ENCODE assay signal across 8 cellular contexts in the genomic region with DNA sequence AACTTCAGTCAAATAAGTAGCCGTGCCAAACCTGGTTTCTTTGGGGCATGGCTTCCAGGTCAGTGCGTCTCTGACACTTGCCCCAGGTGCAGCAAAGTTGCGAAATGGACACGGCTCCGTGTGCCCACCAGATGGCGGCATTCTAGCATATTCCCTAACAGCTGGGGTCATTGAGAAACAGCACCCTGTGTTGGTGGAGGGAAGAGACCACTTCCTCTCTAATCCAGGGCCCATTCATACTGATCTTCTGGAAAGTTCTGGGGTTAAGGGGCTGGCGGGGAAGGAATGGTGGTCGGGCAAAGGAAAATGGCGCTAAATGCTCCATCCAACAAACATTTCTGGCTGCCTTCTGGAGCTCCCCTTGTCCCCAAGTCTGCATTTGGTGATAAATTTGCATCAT.
A peak's percentile ranks its signal among the peaks of the same experiment; 100 is the strongest.
DNase-seq lines count a peak whose midpoint lies in the region; ATAC-seq and TF ChIP-seq lines count a peak whose summit lies in the region.

No MANE protein-coding gene starts in this region.

- no peak overlapping the region for H3K9ac ChIP-seq in PC-3 (ENCODE audit: low read length)

- H3F3A ChIP-seq in PC-3 (ENCODE audit: low read length, unreplicated experiment): no peaks in the 10 kb centered on the region

- H3K4me3 ChIP-seq in HEK293 (ENCODE audit: low read depth, low read length) (no peak overlapping the region), PC-3 (ENCODE audit: low read length) (no peak overlapping the region)

- H4K20me1 ChIP-seq in PC-3 (ENCODE audit: low read length): no peaks in the 10 kb centered on the region

- peaks cover 7 to 14% (median 11%) of the 10 kb centered on the region in 3 donors for H3K27me3 Mint-ChIP-seq in CD14-positive monocyte (ENCODE audit: low read depth in 3 of 3)

- no peaks in the 10 kb centered on the region for H3K36me3 Mint-ChIP-seq in CD14-positive monocyte

- intact Hi-C loops in CD14-positive monocyte (cut with micrococcal nuclease): loop anchor here (1.0 to 2.0 kb wide), 2 partner anchors 137 kb away; no protein-coding TSS in a partner anchor
- intact Hi-C loops in PC-3 (cut with micrococcal nuclease): loop anchor here (5.0 to 10.0 kb wide), 2 partner anchors 133 to 135 kb away; no protein-coding TSS in a partner anchor
- intact Hi-C loops in posterior cingulate gyrus (cut with DNase I): loop anchor here (1.0 to 5.0 kb wide), 2 partner anchors 137 to 327 kb away; no protein-coding TSS in a partner anchor

- no peaks in the 10 kb centered on the region for H3K79me2 ChIP-seq in PC-3 (ENCODE audit: low read length)

- no peaks in the 10 kb centered on the region for H3K4me1 ChIP-seq in HEK293 (ENCODE audit: control insufficient read depth, insufficient read depth, low read length)
- H3K4me1 ChIP-seq in PC-3 (ENCODE audit: insufficient read depth, low read length): no peaks in the 10 kb centered on the region

- TF ChIP-seq CTCF in CD14-positive monocyte (IDR thresholded peaks at IDR 0.05) (peak; percentile 84), HEK293 (tag by site-specific recombination; IDR thresholded peaks at IDR 0.05) (peak; percentile 67), PC-3 (conservative IDR thresholded peaks at IDR 0.05; ENCODE audit: low read depth, low read length) (peak; percentile 46)

- ATAC-seq in PC-3 (no peak), GM21515 (IDR thresholded peaks at IDR 0.05; ENCODE audit: unreplicated experiment) (no peak), GM18870 (IDR thresholded peaks at IDR 0.05; ENCODE audit: unreplicated experiment) (no peak)

- H3K4me1 Mint-ChIP-seq in CD14-positive monocyte: peaks cover 11% of the 10 kb centered on the region

- BruUV-seq in PC-3 (replicated peaks; lab: Mats Ljungman, UMichigan): no TSS peak

- no peak overlapping the region for H2AFZ ChIP-seq in PC-3 (ENCODE audit: low read length)

- no peak overlapping the region for H3K4me2 ChIP-seq in PC-3 (ENCODE audit: low read length)

- H3K4me3 Mint-ChIP-seq in CD14-positive monocyte: no peak overlapping the region

- H3K27me3 ChIP-seq in PC-3 (ENCODE audit: low read length): no peaks in the 10 kb centered on the region

- peaks cover 0 to 3% (median 0%) of the 10 kb centered on the region in 7 donors for H3K9me3 Mint-ChIP-seq in CD14-positive monocyte

- no peaks in the 10 kb centered on the region for H3K36me3 ChIP-seq in HEK293 (ENCODE audit: control insufficient read depth in 2 of 2, insufficient read depth in 1 of 2, low read length in 2 of 2)
- H3K36me3 ChIP-seq in PC-3 (ENCODE audit: low read depth, low read length): no peaks in the 10 kb centered on the region

- DNase-seq in CD14-positive monocyte (ENCODE audit: low spot score) (peak; percentile 64), PC-3 (peak; percentile 16), globus pallidus (ENCODE audit: low spot score) (peak; percentile 30), posterior cingulate gyrus (peak in 6 of 10 donors; percentile 19 to 90 (median 52))
- peak; percentile 19 for DNase-seq in activated effector memory CD4-positive, alpha-beta T cell treated with Interleukin-2 at 50 U/mL for 16 hours

- no peaks in the 10 kb centered on the region for H3K9me2 ChIP-seq in PC-3 (replicated peaks; ENCODE audit: low read length)

- no peak overlapping the region for H3K27ac ChIP-seq in HEK293 (ENCODE audit: extremely low read depth, low read depth, low read length)
- no peak overlapping the region for H3K27ac ChIP-seq in PC-3 (ENCODE audit: low read length)

- POLR2A ChIA-PET in HEK293 (lab: Yijun Ruan, JAX): interaction anchor here (1.7 to 2.2 kb wide), 2 partner anchors 136 to 142 kb away, joined by 5 to 8 read pairs; partner anchors contain the start of gene TIMP3
- POLR2A ChIA-PET in PC-3 (lab: Charles Lee; ENCODE audit: unreplicated experiment): no interaction called here

- peak overlapping the region in 2 of 7 donors; percentile 8 to 37 for H3K27ac Mint-ChIP-seq in CD14-positive monocyte

- no peaks in the 10 kb centered on the region for H3K9me3 ChIP-seq in HEK293 (ENCODE audit: control insufficient read depth, insufficient read depth, low read depth, low read length)
- no peaks in the 10 kb centered on the region for H3K9me3 ChIP-seq in PC-3 (ENCODE audit: low read length)

- CTCF ChIA-PET in HEK293 (lab: Yijun Ruan, JAX) (interaction anchor here (0.6 to 11.6 kb wide), 38 partner anchors 10 to 553 kb away, joined by 3 to 251 read pairs (median 4); partner anchors contain the start of gene TIMP3), PC-3 (lab: Charles Lee) (no interaction called here)

TF ChIP-seq in HEK293, 187 proteins besides CTCF, POLR2A, EP300 and RAD21:
- TF ChIP-seq MEIS1 (CRISPR knock-in tag; IDR thresholded peaks at IDR 0.05; ENCODE audit: borderline replicate concordance): no peak
- TF ChIP-seq ZNF48 (tag by site-specific recombination; IDR thresholded peaks at IDR 0.05): no peak
- no peak for TF ChIP-seq ZNF211 (tag by site-specific recombination; IDR thresholded peaks at IDR 0.05; ENCODE audit: low read depth)
- TF ChIP-seq GFI1B (tag by site-specific recombination; IDR thresholded peaks at IDR 0.05): no peak
- TF ChIP-seq ZNF140 (tag by site-specific recombination; IDR thresholded peaks at IDR 0.05): no peak
- TF ChIP-seq ZNF660 (tag by site-specific recombination; IDR thresholded peaks at IDR 0.05): 0 out of 2 replicates have a peak, but pooled peaks have one; percentile 20
- TF ChIP-seq BCL11A (tag by site-specific recombination; IDR thresholded peaks at IDR 0.05; ENCODE audit: low read depth): no peak
- TF ChIP-seq, protein P1, sequence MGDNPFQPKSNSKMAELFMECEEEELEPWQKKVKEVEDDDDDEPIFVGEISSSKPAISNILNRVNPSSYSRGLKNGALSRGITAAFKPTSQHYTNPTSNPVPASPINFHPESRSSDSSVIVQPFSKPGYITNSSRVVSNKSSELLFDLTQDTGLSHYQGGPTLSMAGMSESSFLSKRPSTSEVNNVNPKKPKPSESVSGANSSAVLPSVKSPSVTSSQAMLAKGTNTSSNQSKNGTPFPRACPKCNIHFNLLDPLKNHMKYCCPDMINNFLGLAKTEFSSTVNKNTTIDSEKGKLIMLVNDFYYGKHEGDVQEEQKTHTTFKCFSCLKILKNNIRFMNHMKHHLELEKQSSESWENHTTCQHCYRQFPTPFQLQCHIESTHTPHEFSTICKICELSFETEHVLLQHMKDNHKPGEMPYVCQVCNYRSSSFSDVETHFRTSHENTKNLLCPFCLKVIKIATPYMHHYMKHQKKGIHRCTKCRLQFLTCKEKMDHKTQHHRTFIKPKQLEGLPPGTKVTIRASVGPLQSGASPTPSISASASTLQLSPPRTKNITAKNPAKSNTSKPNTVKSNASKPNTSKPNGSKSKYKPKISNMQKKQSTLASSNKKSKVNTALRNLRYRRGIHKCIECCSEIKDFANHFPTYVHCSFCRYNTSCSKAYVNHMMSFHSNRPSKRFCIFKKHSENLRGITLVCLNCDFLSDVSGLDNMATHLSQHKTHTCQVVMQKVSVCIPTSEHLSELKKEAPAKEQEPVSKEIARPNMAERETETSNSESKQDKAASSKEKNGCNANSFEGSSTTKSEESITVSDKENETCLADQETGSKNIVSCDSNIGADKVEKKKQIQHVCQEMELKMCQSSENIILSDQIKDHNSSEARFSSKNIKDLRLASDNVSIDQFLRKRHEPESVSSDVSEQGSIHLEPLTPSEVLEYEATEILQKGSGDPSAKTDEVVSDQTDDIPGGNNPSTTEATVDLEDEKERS (tag by site-specific recombination; IDR thresholded peaks at IDR 0.05): no peak
- peak; percentile 72; the same call in 1 of the 2 replicates for TF ChIP-seq MZF1 (tag by site-specific recombination; IDR thresholded peaks at IDR 0.05; ENCODE audit: borderline replicate concordance)
- TF ChIP-seq ZNF654 (tag by site-specific recombination; IDR thresholded peaks at IDR 0.05; ENCODE audit: low read depth): peak; percentile 81
- TF ChIP-seq ZNF121 (tag by site-specific recombination; IDR thresholded peaks at IDR 0.05): peak; percentile 69
